2 cellular contexts compared by ENCODE assay signal in genomic region chr6:111011360-111012142, GRCh38.
TF ChIP-seq lines count a peak whose summit lies in the region.

No MANE protein-coding gene starts in this region.

TF ChIP-seq in HEK293, 187 proteins besides CTCF, POLR2A, EP300 and RAD21:
- TF ChIP-seq ZNF362 (tag by site-specific recombination; IDR thresholded peaks at IDR 0.05), result peak; percentile 25; the same call in 1 of the 2 replicates
- TF ChIP-seq ZNF335 (tag by site-specific recombination; conservative IDR thresholded peaks at IDR 0.05), result no peak
- TF ChIP-seq ZNF214 (tag by site-specific recombination; IDR thresholded peaks at IDR 0.05; ENCODE audit: borderline replicate concordance), result no peak
- TF ChIP-seq ZNF660 (tag by site-specific recombination; IDR thresholded peaks at IDR 0.05), result peak; percentile 47; the same call in 1 of the 2 replicates
- 0 out of 2 replicates have a peak, but pooled peaks have one; percentile 17 for TF ChIP-seq YY2 (tag by site-specific recombination; IDR thresholded peaks at IDR 0.05)
- TF ChIP-seq PBX3 (CRISPR knock-in tag; IDR thresholded peaks at IDR 0.05), result no peak
- TF ChIP-seq ZNF366 (tag by site-specific recombination; conservative IDR thresholded peaks at IDR 0.05), result peak; percentile 35; the same call in 1 of the 2 replicates
- no peak for TF ChIP-seq ZNF670 (tag by site-specific recombination; IDR thresholded peaks at IDR 0.05; ENCODE audit: low read depth)
- TF ChIP-seq ZNF2 (tag by site-specific recombination; IDR thresholded peaks at IDR 0.05), result peak; percentile 63; the same call in 1 of the 2 replicates
- TF ChIP-seq PRDM1 (tag by site-specific recombination; IDR thresholded peaks at IDR 0.05), result peak; percentile 82
- peak; percentile 87 for TF ChIP-seq ZNF654 (tag by site-specific recombination; IDR thresholded peaks at IDR 0.05; ENCODE audit: low read depth)
TF ChIP-seq in HEK293: peak in this region for 7.

TF ChIP-seq in HepG2, 621 proteins besides CTCF, POLR2A, EP300 and RAD21 (continued from another document):
- TF ChIP-seq ZNF362 (CRISPR knock-in tag; IDR thresholded peaks at IDR 0.05; ENCODE audit: borderline replicate concordance), result no peak
TF ChIP-seq in HepG2: peak in this region for 2.
